11 cellular contexts compared by ENCODE assay signal in the genomic region with DNA sequence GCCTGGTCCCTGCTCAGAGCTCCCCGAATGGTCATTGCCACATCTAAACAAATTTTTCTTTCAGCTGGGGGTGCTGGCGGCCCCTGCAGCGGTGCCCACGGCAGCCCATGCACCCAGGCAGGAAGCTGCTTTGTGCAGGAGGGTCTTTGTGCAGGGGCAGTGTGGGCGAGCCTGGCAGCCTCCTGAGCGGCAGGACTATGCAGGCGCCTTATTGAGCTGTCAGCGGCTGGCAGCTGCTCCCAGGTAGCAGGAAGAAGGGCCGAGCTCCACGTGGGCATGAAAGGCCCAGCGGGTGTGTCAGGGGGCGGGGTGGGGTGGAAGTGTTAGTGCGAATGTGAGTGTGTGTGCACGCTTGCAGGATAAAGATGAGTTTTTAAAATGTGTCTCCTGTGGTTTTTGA.
DNase-seq lines count a peak whose midpoint lies in the region; ATAC-seq and TF ChIP-seq lines count a peak whose summit lies in the region.
"Had no signal": no experiment of that assay in that cellular context is flagged by ENCODE, and none has a peak within 500 bp of the region (broad histone marks: within the 10 kb centered on the region; RNA-seq: fewer than 3 reads in every experiment).

No MANE protein-coding gene starts in this region.

- intact Hi-C loops in left colon (cut with DNase I, micrococcal nuclease): no loop called here

- H3K4me2 ChIP-seq in DOHH2 (ENCODE audit: low read length): peak overlapping the region; percentile 75

- peaks cover 3% of the 10 kb centered on the region; the same call in 1 of the 2 replicates for H3K79me2 ChIP-seq in DOHH2 (ENCODE audit: control insufficient read depth, low read length)

- no peaks in the 10 kb centered on the region for H3K27me3 ChIP-seq in DOHH2 (ENCODE audit: control insufficient read depth, low read length)
- H3K27me3 ChIP-seq: heart right ventricle had no signal

- no peaks in the 10 kb centered on the region for H3K9me2 ChIP-seq in DOHH2 (replicated peaks; ENCODE audit: control insufficient read depth, low read length)

- H3K4me3 ChIP-seq in DOHH2 (ENCODE audit: low read length): peak overlapping the region; percentile 70
- H3K4me3 ChIP-seq: heart right ventricle, psoas muscle had no signal

- peak; percentile 95 for ATAC-seq in left colon
- no peak for ATAC-seq in HG02642 (IDR thresholded peaks at IDR 0.05; ENCODE audit: poor library complexity, unreplicated experiment)
- no peak for ATAC-seq in HG02571 (IDR thresholded peaks at IDR 0.05; ENCODE audit: unreplicated experiment)
- ATAC-seq: HCT116, heart right ventricle had no signal

- peaks cover 12% of the 10 kb centered on the region for H3F3A ChIP-seq in DOHH2 (ENCODE audit: control insufficient read depth, insufficient read depth)

- no peaks in the 10 kb centered on the region for H4K20me1 ChIP-seq in DOHH2 (ENCODE audit: control insufficient read depth, insufficient read depth, low read depth, low read length)

- H3K36me3 ChIP-seq in DOHH2 (ENCODE audit: control insufficient read depth, low read length): peaks cover 6% of the 10 kb centered on the region
- H3K36me3 ChIP-seq: heart right ventricle had no signal

- TF ChIP-seq CTCF in DOHH2 (IDR thresholded peaks at IDR 0.05; ENCODE audit: low read depth, low read length, poor library complexity, severe bottlenecking): no peak

- DNase-seq in NCI-H748 (lab: John Stamatoyannopoulos, UW; ENCODE audit: unreplicated experiment) (peak; percentile 44), NCI-H748 treated with DMSO at 0.1 percent for 48 hours (lab: John Stamatoyannopoulos, UW) (no peak), NCI-H69 (lab: John Stamatoyannopoulos, UW) (peak; percentile 80), left colon (peak in 1 of 2 donors; percentile 71), cortex of kidney (lab: John Stamatoyannopoulos, UW) (no peak)

- peaks cover 99% of the 10 kb centered on the region for H3K4me1 ChIP-seq in DOHH2 (ENCODE audit: control insufficient read depth, low read length)

- H3K9me3 ChIP-seq in DOHH2 (ENCODE audit: control insufficient read depth, insufficient read depth, low read length): no peaks in the 10 kb centered on the region
- H3K9me3 ChIP-seq: heart right ventricle, psoas muscle had no signal

- peak overlapping the region; percentile 62 for H3K27ac ChIP-seq in DOHH2 (ENCODE audit: low read depth, low read length)
- H3K27ac ChIP-seq: heart right ventricle, psoas muscle had no signal

Comparison
In these comparisons a context has a peak if more than half of its experiments do, and no peak if none do; other contexts are left out.
1. DNase-seq: peak in NCI-H748 (single experiment) and NCI-H69 (single experiment); none in NCI-H748 treated with DMSO at 0.1 percent for 48 hours (single experiment) and cortex of kidney (single experiment).